ENCODE assay signal across 17 cellular contexts in genomic region chr7:731440-732085, GRCh38. TPM values are rescaled to one million over a fixed set of nuclear protein-coding genes. Genes with fewer than 3 reads are reported as not detected.
DNase-seq lines count a peak whose midpoint lies in the region; ATAC-seq and TF ChIP-seq lines count a peak whose summit lies in the region.
"Had no signal": no experiment of that assay in that cellular context is flagged by ENCODE, and none has a peak within 500 bp of the region (broad histone marks: within the 10 kb centered on the region; RNA-seq: fewer than 3 reads in every experiment).

No MANE protein-coding gene starts in this region.

- CTCF ChIA-PET in CD4-positive, alpha-beta T cell (lab: Charles Lee): no interaction called here
- CTCF ChIA-PET in RWPE1 (lab: Yijun Ruan, JAX): interaction anchor here (1.0 to 1.2 kb wide), 2 partner anchors 11 to 399 kb away, joined by 4 to 5 read pairs; no protein-coding TSS in a partner anchor

- no peak for TF ChIP-seq POLR2A in gastroesophageal sphincter (IDR thresholded peaks at IDR 0.05)
- no peak for TF ChIP-seq POLR2A in lower leg skin (IDR thresholded peaks at IDR 0.05)

- H3K36me3 Mint-ChIP-seq in CD4-positive, alpha-beta T cell (ENCODE audit: low read depth): peaks cover 25% of the 10 kb centered on the region
- peaks cover 19% of the 10 kb centered on the region for H3K36me3 Mint-ChIP-seq in nephron (ENCODE audit: low read depth)
- H3K36me3 Mint-ChIP-seq: activated naive CD4-positive, alpha-beta T cell treated with anti-CD3 and anti-CD28 coated beads, Interleukin-2, amount 50 U/mL, for 72 hours; natural killer cell had no signal

- no peaks in the 10 kb centered on the region for H3K27me3 Mint-ChIP-seq in CD4-positive, alpha-beta T cell
- no peaks in the 10 kb centered on the region for H3K27me3 Mint-ChIP-seq in nephron (ENCODE audit: low read depth)

- no peaks in the 10 kb centered on the region for H3K27me3 ChIP-seq in CD4-positive, alpha-beta T cell (ENCODE audit: control insufficient read depth, insufficient read depth, low read length)
- no peaks in the 10 kb centered on the region for H3K27me3 ChIP-seq in gastroesophageal sphincter
- H3K27me3 ChIP-seq: Peyer's patch had no signal

- peaks cover 0 to 50% of the 10 kb centered on the region in 2 donors for H3K36me3 ChIP-seq in gastroesophageal sphincter

- no peak overlapping the region for H3K27ac Mint-ChIP-seq in CD4-positive, alpha-beta T cell
- H3K27ac Mint-ChIP-seq in nephron: peak overlapping the region in 1 of 3 experiments; percentile 54
- H3K27ac Mint-ChIP-seq: immature natural killer cell, natural killer cell had no signal

- intact Hi-C loops in CD4-positive, alpha-beta T cell (cut with DNase I, micrococcal nuclease): loop anchor here (2.0 to 5.0 kb wide), 3 partner anchors 149 to 399 kb away; no protein-coding TSS in a partner anchor
- intact Hi-C loops in lower leg skin (cut with DNase I; ENCODE audit: low total_unique reads): no loop called here

- peak overlapping the region; percentile 79 for H3K4me3 Mint-ChIP-seq in CD4-positive, alpha-beta T cell
- H3K4me3 Mint-ChIP-seq in nephron: peak overlapping the region; percentile 43 to 78 (median 64)
- H3K4me3 Mint-ChIP-seq: immature natural killer cell, natural killer cell had no signal

- POLR2A ChIA-PET in CD4-positive, alpha-beta T cell (lab: Charles Lee): no interaction called here
- POLR2A ChIA-PET in RWPE1 (lab: Yijun Ruan, JAX; ENCODE audit: low non-redundant PET): no interaction called here

- no peaks in the 10 kb centered on the region for H3K9me3 Mint-ChIP-seq in CD4-positive, alpha-beta T cell
- H3K9me3 Mint-ChIP-seq in nephron: no peaks in the 10 kb centered on the region
- H3K9me3 Mint-ChIP-seq: activated naive CD4-positive, alpha-beta T cell treated with anti-CD3 and anti-CD28 coated beads, Interleukin-2, amount 50 U/mL, for 72 hours; immature natural killer cell; natural killer cell had no signal

- TF ChIP-seq CTCF in CD4-positive, alpha-beta T cell (IDR thresholded peaks at IDR 0.05): no peak
- TF ChIP-seq CTCF in RWPE1 (conservative IDR thresholded peaks at IDR 0.05; ENCODE audit: low read depth) (no peak), gastroesophageal sphincter (IDR thresholded peaks at IDR 0.05) (no peak), nephron (IDR thresholded peaks at IDR 0.05; ENCODE audit: unreplicated experiment in 3 of 3) (no peak), lower leg skin (IDR thresholded peaks at IDR 0.05) (no peak)

- ATAC-seq in CD4-positive, alpha-beta T cell (ENCODE audit: poor library complexity): no peak
- ATAC-seq in gastroesophageal sphincter (no peak), HG03432 (IDR thresholded peaks at IDR 0.05; ENCODE audit: unreplicated experiment) (no peak)
- ATAC-seq: natural killer cell had no signal

- DNase-seq in CD4-positive, alpha-beta T cell: no peak
- no peak for DNase-seq in RWPE1 (ENCODE audit: low spot score)
- DNase-seq in middle frontal gyrus (ENCODE audit: extremely low spot score, low spot score): no peak
- DNase-seq in NCI-H526 treated with DMSO at 0.1 percent for 48 hours (lab: John Stamatoyannopoulos, UW): no peak
- no peak for DNase-seq in lower leg skin (ENCODE audit: low spot score in 2 of 2)
- DNase-seq: activated CD4-positive, CD25-positive, alpha-beta regulatory T cell treated with anti-CD3 and anti-CD28 coated beads, Interleukin-2, amount 50 U/mL, for 72 hours; activated CD8-positive, alpha-beta memory T cell treated with anti-CD3 and anti-CD28 coated beads for 24 hours; activated T-cell treated with anti-CD3 and anti-CD28 coated beads, Interleukin-2, amount 50 U/mL, for 48 hours; immature natural killer cell; mammary epithelial cell; natural killer cell had no signal

- no peak for TF ChIP-seq EP300 in gastroesophageal sphincter (IDR thresholded peaks at IDR 0.05)

- H3K27ac ChIP-seq in CD4-positive, alpha-beta T cell (ENCODE audit: low read depth, low read length): no peak overlapping the region
- H3K27ac ChIP-seq in RWPE1: peak overlapping the region; percentile 56
- H3K27ac ChIP-seq in gastroesophageal sphincter: peak overlapping the region in 3 of 4 donors; percentile 22 to 53 (median 43)
- H3K27ac ChIP-seq: parathyroid adenoma had no signal

- no peak overlapping the region for H3K4me3 ChIP-seq in gastroesophageal sphincter
- no peak overlapping the region for H3K4me3 ChIP-seq in lower leg skin (ENCODE audit: low read depth, poor library complexity, severe bottlenecking)

- WGBS in gastroesophageal sphincter (ENCODE audit: low coverage in 1 of 2), 2 donors: 86 to 95% methylated on average over 4 to 14 of the region's 17 CpGs
- WGBS in lower leg skin, 2 donors: 93% methylated on average over 17 of the region's 17 CpGs

- H3K4me1 ChIP-seq in gastroesophageal sphincter: peaks cover 0 to 49% (median 12%) of the 10 kb centered on the region in 3 donors

- peaks cover 17% of the 10 kb centered on the region for H3K4me1 Mint-ChIP-seq in CD4-positive, alpha-beta T cell (ENCODE audit: low read depth)
- peaks cover 40% of the 10 kb centered on the region for H3K4me1 Mint-ChIP-seq in nephron

- peaks cover 10% of the 10 kb centered on the region for H3K9me3 ChIP-seq in CD4-positive, alpha-beta T cell (ENCODE audit: control insufficient read depth, low read length)
- no peaks in the 10 kb centered on the region for H3K9me3 ChIP-seq in gastroesophageal sphincter

RNA-seq across cellular contexts. Expression of gene PRKAR1B, which starts 4.5 kb away (rescaled TPM):
- 10 to 100 TPM; 18.8 to 19.5 TPM for total RNA-seq in CD4-positive, alpha-beta T cell
- total RNA-seq in gastroesophageal sphincter (10 to 100 TPM; 11.6 to 39.1 (median 24.8) TPM), lower leg skin (10 to 100 TPM in 3 of 4 donors, 1 to 10 TPM in 1; 7.8 to 16.9 (median 15.0) TPM)

RNA-seq across cellular contexts. Expression of gene DNAAF5, which starts 5.1 kb away (rescaled TPM):
- 1 to 10 TPM; 4.8 to 6.1 TPM for total RNA-seq in CD4-positive, alpha-beta T cell
- total RNA-seq in gastroesophageal sphincter (10 to 100 TPM; 17.4 to 36.4 (median 21.7) TPM), lower leg skin (10 to 100 TPM; 19.0 to 25.3 (median 24.1) TPM)
